ENCODE assay signal across 18 cellular contexts in genomic region chr11:130548491-130548833, GRCh38.
DNase-seq lines count a peak whose midpoint lies in the region; TF ChIP-seq lines count a peak whose summit lies in the region.
"Had no signal": no experiment of that assay in that cellular context is flagged by ENCODE, and none has a peak within 500 bp of the region (broad histone marks: within the 10 kb centered on the region; RNA-seq: fewer than 3 reads in every experiment).

No MANE protein-coding gene starts in this region.

- H3K27ac Mint-ChIP-seq in endodermal cell = no peak overlapping the region
- H3K27ac Mint-ChIP-seq: B cell had no signal

- peaks cover 9% of the 10 kb centered on the region for H3K4me1 Mint-ChIP-seq in endodermal cell
- H3K4me1 Mint-ChIP-seq: B cell; CD4-positive, CD25-positive, alpha-beta regulatory T cell had no signal

- DNase-seq in ELR (ENCODE audit: low read depth) (peak; percentile 56), RKO (ENCODE audit: low spot score) (peak; percentile 22), foreskin fibroblast (peak; percentile 35 to 82), thyroid gland (no peak), endodermal cell (no peak), NCI-H2171 (lab: John Stamatoyannopoulos, UW) (no peak), HuH-7 (ENCODE audit: low spot score) (no peak)
- DNase-seq: CD4-positive, CD25-positive, alpha-beta regulatory T cell; COR-L47; DMS 273 treated with DMSO at 0.1 percent for 48 hours; DND-41; NCI-H1048; NCI-H1436 treated with DMSO at 0.1 percent for 48 hours; NCI-H2029; Peyer's patch; SHP77 had no signal

- intact Hi-C loops in thyroid gland (cut with DNase I) = no loop called here

- H3K4me3 ChIP-seq in foreskin fibroblast (ENCODE audit: low read depth in 1 of 2, low read length in 2 of 2) = no peak overlapping the region
- no peak overlapping the region for H3K4me3 ChIP-seq in thyroid gland (replicated peaks in 1 of 3)
- no peak overlapping the region for H3K4me3 ChIP-seq in endodermal cell (ENCODE audit: low read length)
- H3K4me3 ChIP-seq: Peyer's patch, SK-N-MC had no signal

- H3K36me3 Mint-ChIP-seq in endodermal cell (ENCODE audit: low read depth) = no peaks in the 10 kb centered on the region
- H3K36me3 Mint-ChIP-seq: CD4-positive, CD25-positive, alpha-beta regulatory T cell had no signal

- H3K27me3 ChIP-seq in thyroid gland (no peaks in the 10 kb centered on the region), endodermal cell (ENCODE audit: control insufficient read depth, insufficient read depth, low read length, poor library complexity, severe bottlenecking) (peaks cover 14% of the 10 kb centered on the region)
- H3K27me3 ChIP-seq: Peyer's patch had no signal

- TF ChIP-seq CTCF in foreskin fibroblast (IDR thresholded peaks at IDR 0.05; ENCODE audit: low read depth, low read length) (no peak), thyroid gland (IDR thresholded peaks at IDR 0.05) (no peak), endodermal cell (conservative IDR thresholded peaks at IDR 0.05) (no peak)

- peak overlapping the region in 2 of 3 donors; percentile 21 to 31 for H3K27ac ChIP-seq in thyroid gland
- H3K27ac ChIP-seq in endodermal cell (ENCODE audit: low read depth, low read length) = no peak overlapping the region
- H3K27ac ChIP-seq: Peyer's patch, SK-N-MC had no signal

- no peaks in the 10 kb centered on the region for H3K9me3 ChIP-seq in thyroid gland
- H3K9me3 ChIP-seq in endodermal cell (ENCODE audit: control insufficient read depth, low read length) = peaks cover 2% of the 10 kb centered on the region
- H3K9me3 ChIP-seq: Peyer's patch had no signal

- TF ChIP-seq POLR2A in thyroid gland (IDR thresholded peaks at IDR 0.05) = no peak

- no peak overlapping the region for H3K9ac ChIP-seq in endodermal cell (ENCODE audit: extremely low read depth, low read length, poor library complexity, severe bottlenecking)

- 56 to 93% methylated on average over 1 of the region's 1 CpG for WGBS in thyroid gland, 2 donors
- 100% methylated on average over 1 of the region's 1 CpG for WGBS in endodermal cell (ENCODE audit: insufficient coverage in 1 of 2, insufficient read length in 1 of 2), 2 experiments

- peaks cover 15% of the 10 kb centered on the region for H3K27me3 Mint-ChIP-seq in endodermal cell (ENCODE audit: insufficient read depth)

- no peaks in the 10 kb centered on the region for H3K36me3 ChIP-seq in thyroid gland
- H3K36me3 ChIP-seq in endodermal cell (ENCODE audit: control insufficient read depth, insufficient read depth, low read length) = no peaks in the 10 kb centered on the region
- H3K36me3 ChIP-seq: Peyer's patch had no signal

- H3K9me3 Mint-ChIP-seq in endodermal cell = peaks cover 5% of the 10 kb centered on the region

- no peak overlapping the region for H3K4me3 Mint-ChIP-seq in endodermal cell
- H3K4me3 Mint-ChIP-seq: B cell; CD4-positive, CD25-positive, alpha-beta regulatory T cell had no signal

- peaks cover 11 to 16% of the 10 kb centered on the region in 2 donors for H3K4me1 ChIP-seq in thyroid gland
- H3K4me1 ChIP-seq in endodermal cell (ENCODE audit: control insufficient read depth, insufficient read depth, low read length) = peaks cover 4% of the 10 kb centered on the region
- H3K4me1 ChIP-seq: Peyer's patch had no signal

Comparison
In these comparisons a context has a peak if more than half of its experiments do, and no peak if none do; other contexts are left out.
1. DNase-seq: peak in ELR (single experiment), RKO (single experiment) and foreskin fibroblast (2 of 2); none in thyroid gland (0 of 2), endodermal cell (single experiment), NCI-H2171 (single experiment) and HuH-7 (single experiment).